In genomic region chr11:62401781-62402180, GRCh38 we compare ENCODE assay signal across 9 cellular contexts. TPM values are rescaled to one million over a fixed set of nuclear protein-coding genes. Genes with fewer than 3 reads are reported as not detected.
DNase-seq lines count a peak whose midpoint lies in the region; ATAC-seq and TF ChIP-seq lines count a peak whose summit lies in the region.
"Had no signal": no experiment of that assay in that cellular context is flagged by ENCODE, and none has a peak within 500 bp of the region (broad histone marks: within the 10 kb centered on the region; RNA-seq: fewer than 3 reads in every experiment).

No MANE protein-coding gene starts in this region.

- peak overlapping the region; percentile 76 to 80 for H3K27ac ChIP-seq in thoracic aorta

- H3K4me1 Mint-ChIP-seq in mesothelial cell of epicardium, result peaks cover 77% of the 10 kb centered on the region

- no peaks in the 10 kb centered on the region for H3K9me3 Mint-ChIP-seq in mesothelial cell of epicardium

- ATAC-seq in thoracic aorta (ENCODE audit: insufficient number of reproducible peaks, low FRiP score, low read depth) (no peak), GM21619 (IDR thresholded peaks at IDR 0.05; ENCODE audit: unreplicated experiment) (no peak)

- DNase-seq in activated CD8-positive, alpha-beta memory T cell treated with anti-CD3 and anti-CD28 coated beads for 24 hours, result peak; percentile 64
- no peak for DNase-seq in activated CD8-positive, alpha-beta memory T cell treated with anti-CD3 and anti-CD28 coated beads, Interleukin-2, amount 50 U/mL, for 48 hours
- DNase-seq in adipocyte (ENCODE audit: low read depth), result no peak
- no peak for DNase-seq in mesothelial cell of epicardium (ENCODE audit: low spot score in 2 of 2, unreplicated experiment in 2 of 2)
- no peak for DNase-seq in thoracic aorta (ENCODE audit: low spot score)
- DNase-seq in glomerular visceral epithelial cell (ENCODE audit: extremely low spot score), result no peak
- DNase-seq in putamen (ENCODE audit: low spot score), result no peak
- DNase-seq: NCI-H446 had no signal

- H3K36me3 Mint-ChIP-seq in mesothelial cell of epicardium, result no peaks in the 10 kb centered on the region

- H3K9ac ChIP-seq in adipocyte (ENCODE audit: low read length), result peak overlapping the region; percentile 44

- TF ChIP-seq CTCF in mesothelial cell of epicardium (IDR thresholded peaks at IDR 0.05; ENCODE audit: unreplicated experiment) (no peak), thoracic aorta (IDR thresholded peaks at IDR 0.05) (no peak)

- no peak overlapping the region for H3K4me3 Mint-ChIP-seq in mesothelial cell of epicardium

- H3K27me3 ChIP-seq in adipocyte (replicated peaks; ENCODE audit: control insufficient read depth, insufficient read depth, low read length) (no peaks in the 10 kb centered on the region), thoracic aorta (replicated peaks; ENCODE audit: insufficient read depth) (no peaks in the 10 kb centered on the region)

- H3K27ac Mint-ChIP-seq in mesothelial cell of epicardium, result peak overlapping the region; percentile 93

- peak overlapping the region; percentile 12 for H3K4me3 ChIP-seq in adipocyte (ENCODE audit: low read length)
- peak overlapping the region; percentile 51 for H3K4me3 ChIP-seq in thoracic aorta

- H3K9me3 ChIP-seq in adipocyte (ENCODE audit: control insufficient read depth, low read length) (no peaks in the 10 kb centered on the region), thoracic aorta (no peaks in the 10 kb centered on the region)

- H3K27me3 Mint-ChIP-seq in mesothelial cell of epicardium (ENCODE audit: low read depth), result no peaks in the 10 kb centered on the region

- H3K4me1 ChIP-seq in adipocyte (ENCODE audit: control insufficient read depth, insufficient read depth, low read length), result peaks cover 57% of the 10 kb centered on the region
- H3K4me1 ChIP-seq in thoracic aorta (ENCODE audit: control insufficient read depth in 1 of 2, low read depth in 2 of 2), result peaks cover 48 to 68% of the 10 kb centered on the region in 2 donors

- H3K36me3 ChIP-seq in adipocyte (ENCODE audit: control insufficient read depth, insufficient read depth, low read length, severe bottlenecking) (no peaks in the 10 kb centered on the region), thoracic aorta (no peaks in the 10 kb centered on the region)

RNA-seq across cellular contexts. Expression of gene SCGB1A1, which starts 17.1 kb away (rescaled TPM):
- total RNA-seq in mesothelial cell of epicardium, result not detected in 3 replicates
- total RNA-seq in thoracic aorta, result not detected
